26 cellular contexts compared by ENCODE assay signal in the genomic region with DNA sequence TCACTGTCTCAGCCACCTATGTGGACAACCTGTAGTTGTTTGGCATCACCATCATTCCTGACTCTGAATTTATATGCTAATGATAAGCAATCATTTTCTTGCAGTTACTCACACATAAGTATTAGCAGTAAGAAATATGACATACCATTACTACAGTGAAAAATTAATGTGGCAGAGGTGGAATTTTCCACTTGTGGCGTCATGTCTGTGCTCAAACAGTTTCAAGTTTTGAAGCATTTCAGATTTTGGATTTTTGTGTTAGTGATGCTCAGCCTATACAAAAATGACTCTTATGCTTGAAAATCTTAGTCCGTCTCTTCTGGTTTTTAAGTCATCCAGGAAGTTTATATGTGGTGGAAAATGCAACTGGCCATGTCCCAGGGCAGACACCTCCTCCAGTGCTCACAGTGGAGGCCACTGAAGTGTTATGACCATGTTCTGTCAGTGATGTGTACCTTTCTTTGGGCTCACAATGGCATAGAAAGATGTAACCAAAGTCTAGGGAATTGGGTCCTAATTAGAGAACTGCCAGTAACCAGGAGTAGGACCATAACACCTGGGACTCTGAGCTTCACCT.
A peak's percentile ranks its signal among the peaks of the same experiment; 100 is the strongest.
DNase-seq lines count a peak whose midpoint lies in the region; ATAC-seq, FAIRE-seq and TF ChIP-seq lines count a peak whose summit lies in the region.
"Had no signal": no experiment of that assay in that cellular context is flagged by ENCODE, and none has a peak within 500 bp of the region (broad histone marks: within the 10 kb centered on the region; RNA-seq: fewer than 3 reads in every experiment).

No MANE protein-coding gene starts in this region.

- no peak overlapping the region for H2BK5ac ChIP-seq in mesendoderm (ENCODE audit: low read length)

- WGBS in mesendoderm (ENCODE audit: extremely low coverage, insufficient coverage, low lambda C conversion rate) = no CpG with 5 or more reads among the region's 2 CpGs

- no peaks in the 10 kb centered on the region for H3K4me1 ChIP-seq in mesendoderm (ENCODE audit: control insufficient read depth, low read depth, low read length)
- H3K4me1 ChIP-seq in breast epithelium = no peaks in the 10 kb centered on the region
- H3K4me1 ChIP-seq: gastrocnemius medialis, transverse colon had no signal

- intact Hi-C loops in breast epithelium (cut with DNase I; ENCODE audit: low total_unique reads) = no loop called here

- no peak overlapping the region for H4K8ac ChIP-seq in mesendoderm (ENCODE audit: low read depth, low read length)

- H3K27ac ChIP-seq in mesendoderm (ENCODE audit: low read depth, low read length) (no peak overlapping the region), breast epithelium (no peak overlapping the region)
- H3K27ac ChIP-seq: gastrocnemius medialis, neutrophil, skin epidermis, transverse colon had no signal

- no peak overlapping the region for H3K23ac ChIP-seq in mesendoderm (ENCODE audit: low read length)

- H3K27me3 ChIP-seq in mesendoderm (ENCODE audit: insufficient read depth, low read length, poor library complexity) (no peaks in the 10 kb centered on the region), breast epithelium (no peaks in the 10 kb centered on the region)
- H3K27me3 ChIP-seq: gastrocnemius medialis, neutrophil, transverse colon had no signal

- H3K56ac ChIP-seq in mesendoderm (ENCODE audit: low read length) = no peak overlapping the region

- H3K79me2 ChIP-seq in mesendoderm (ENCODE audit: control insufficient read depth, insufficient read depth, low read length) = no peaks in the 10 kb centered on the region

- H3K4me3 ChIP-seq in mesendoderm (ENCODE audit: low read length) (no peak overlapping the region), breast epithelium (no peak overlapping the region)
- H3K4me3 ChIP-seq: gastrocnemius medialis, skin epidermis, transverse colon had no signal

- no peak overlapping the region for H3K4ac ChIP-seq in mesendoderm (ENCODE audit: low read depth, low read length)

- TF ChIP-seq POLR2A in breast epithelium (IDR thresholded peaks at IDR 0.05) = no peak

- H3K36me3 ChIP-seq in mesendoderm (ENCODE audit: control insufficient read depth, insufficient read depth, low read length) (no peaks in the 10 kb centered on the region), breast epithelium (no peaks in the 10 kb centered on the region)
- H3K36me3 ChIP-seq: gastrocnemius medialis, neutrophil, transverse colon had no signal

- H3K4me2 ChIP-seq in mesendoderm (ENCODE audit: low read length) = no peak overlapping the region

- H2BK120ac ChIP-seq in mesendoderm (ENCODE audit: low read depth, low read length) = no peak overlapping the region

- no peak for DNase-seq in GM19239 (ENCODE audit: insufficient read length, low spot score)
- DNase-seq in mesendoderm = no peak
- no peak for DNase-seq in breast epithelium (ENCODE audit: low spot score in 2 of 2)
- no peak for DNase-seq in SW 1271 (lab: John Stamatoyannopoulos, UW)
- DNase-seq: activated CD4-positive, CD25-positive, alpha-beta regulatory T cell; activated CD8-positive, alpha-beta T cell treated with anti-CD3 and anti-CD28 coated beads, Interleukin-2, amount 10 ng/mL, durations not matched to agents 7 days and 5 days; activated naive CD4-positive, alpha-beta T cell; activated T-cell treated with anti-CD3 and anti-CD28 coated beads, Interleukin-2, amount 50 U/mL, for 1 hour; amygdala; CD8-positive, alpha-beta T cell; DMS53; effector CD4-positive, alpha-beta T cell; gastrocnemius medialis; GF-D8; kidney glomerular epithelial cell; mammary epithelial cell; NCI-H1092 treated with DMSO at 0.1 percent for 48 hours; NCI-H2081 treated with DMSO at 0.1 percent for 48 hours; NCI-H446 treated with DMSO at 0.1 percent for 48 hours; stimulated activated naive CD8-positive, alpha-beta T cell treated with anti-CD3 and anti-CD28 coated beads, Interleukin-15, amount 100 ng/mL, for 72 hours; transverse colon had no signal

- no peak overlapping the region for H2BK15ac ChIP-seq in mesendoderm (replicated peaks; ENCODE audit: low read depth)

- no peaks in the 10 kb centered on the region for H3K79me1 ChIP-seq in mesendoderm (ENCODE audit: low read length)

- H3K18ac ChIP-seq in mesendoderm (ENCODE audit: low read length) = peak overlapping the region; percentile 56

- peak; percentile 64 for FAIRE-seq in GM19239 (lab: Jason Lieb, UNC)

- peak; percentile 53 for ATAC-seq in HG02588 (IDR thresholded peaks at IDR 0.05; ENCODE audit: unreplicated experiment)
- peak; percentile 32 for ATAC-seq in HG03354 (IDR thresholded peaks at IDR 0.05; ENCODE audit: poor library complexity, severe bottlenecking, unreplicated experiment)
- no peak for ATAC-seq in HG03175 (IDR thresholded peaks at IDR 0.05; ENCODE audit: unreplicated experiment)
- ATAC-seq: activated CD8-positive, alpha-beta T cell treated with anti-CD3 and anti-CD28 coated beads, Interleukin-2, amount 10 ng/mL, durations not matched to agents 7 days and 5 days; CD8-positive, alpha-beta T cell; gastrocnemius medialis; stimulated activated naive CD8-positive, alpha-beta T cell treated with anti-CD3 and anti-CD28 coated beads, Interleukin-15, amount 100 ng/mL, for 72 hours had no signal

- no peak overlapping the region for H2AK5ac ChIP-seq in mesendoderm (ENCODE audit: low read length)

- no peak for TF ChIP-seq CTCF in breast epithelium (IDR thresholded peaks at IDR 0.05)

- no peaks in the 10 kb centered on the region for H3K9me3 ChIP-seq in breast epithelium
- H3K9me3 ChIP-seq: gastrocnemius medialis, neutrophil, transverse colon had no signal

- H3K9ac ChIP-seq in mesendoderm (ENCODE audit: low read length) = no peak overlapping the region

- H4K5ac ChIP-seq in mesendoderm (ENCODE audit: low read length) = no peak overlapping the region
